Comparison of ENCODE assay signal across 25 cellular contexts in genomic region chr2:179165356-179166000, GRCh38.
"Had no signal": no experiment of that assay in that cellular context is flagged by ENCODE, and none has a peak within 500 bp of the region (broad histone marks: within the 10 kb centered on the region; RNA-seq: fewer than 3 reads in every experiment).

No MANE protein-coding gene starts in this region.

- H3K27me3 Mint-ChIP-seq: activated B cell treated with CpG ODN at 0.5 μM for 24 hours; activated CD4-positive, alpha-beta memory T cell treated with anti-CD3 and anti-CD28 coated beads for 36 hours; naive B cell had no signal

- H3K4me3 Mint-ChIP-seq: activated B cell treated with CpG ODN at 0.5 μM for 24 hours; activated CD4-positive, alpha-beta memory T cell treated with anti-CD3 and anti-CD28 coated beads for 36 hours; activated T-helper 1 cell treated with anti-CD3 and anti-CD28 coated beads, Interleukin-12 subunit alpha, Interleukin-12 subunit beta, Interleukin-2, Interleukin-4 antibody, amounts not matched to agents 30 ng/mL and 10 ng/mL and 1 ng/mL, durations not matched to agents 14 hours and 24 hours and 36 hours; naive B cell; neural crest cell; stimulated activated effector memory CD8-positive, alpha-beta T cell treated with anti-CD3 and anti-CD28 coated beads, Interleukin-12 subunit alpha, Interleukin-12 subunit beta, amount 100 ng/mL, for 72 hours had no signal

- H3K27ac Mint-ChIP-seq: activated B cell treated with CpG ODN at 0.5 μM for 24 hours; activated CD4-positive, alpha-beta memory T cell treated with anti-CD3 and anti-CD28 coated beads for 36 hours; activated naive CD4-positive, alpha-beta T cell treated with anti-CD3 and anti-CD28 coated beads, Interleukin-2, amount 50 U/mL, for 72 hours; activated T-helper 1 cell treated with anti-CD3 and anti-CD28 coated beads, Interleukin-12 subunit alpha, Interleukin-12 subunit beta, Interleukin-2, Interleukin-4 antibody, amounts not matched to agents 30 ng/mL and 10 ng/mL and 1 ng/mL, durations not matched to agents 14 hours and 24 hours and 36 hours; stimulated activated effector memory CD8-positive, alpha-beta T cell treated with anti-CD3 and anti-CD28 coated beads, Interleukin-12 subunit alpha, Interleukin-12 subunit beta, amount 100 ng/mL, for 72 hours had no signal

- H3K36me3 Mint-ChIP-seq: stimulated activated effector memory CD8-positive, alpha-beta T cell treated with anti-CD3 and anti-CD28 coated beads, Interleukin-12 subunit alpha, Interleukin-12 subunit beta, amount 100 ng/mL, for 72 hours had no signal

- H3K4me1 ChIP-seq: adrenal gland, body of pancreas, esophagus squamous epithelium, foreskin keratinocyte, prostate gland, stomach had no signal

- H3K9me3 ChIP-seq: adrenal gland, body of pancreas, esophagus squamous epithelium, mucosa of descending colon, prostate gland, stomach had no signal

- ATAC-seq: activated naive CD4-positive, alpha-beta T cell treated with anti-CD3 and anti-CD28 coated beads, Interleukin-2, amount 50 U/mL, for 72 hours; body of pancreas; foreskin keratinocyte; left ventricle myocardium superior; mucosa of descending colon; right cardiac atrium; stimulated activated effector memory CD8-positive, alpha-beta T cell treated with anti-CD3 and anti-CD28 coated beads, Interleukin-12 subunit alpha, Interleukin-12 subunit beta, amount 100 ng/mL, for 72 hours had no signal

- H3K4me1 Mint-ChIP-seq: neural crest cell; stimulated activated effector memory CD8-positive, alpha-beta T cell treated with anti-CD3 and anti-CD28 coated beads, Interleukin-12 subunit alpha, Interleukin-12 subunit beta, amount 100 ng/mL, for 72 hours had no signal

- H3K4me3 ChIP-seq: adrenal gland, body of pancreas, esophagus squamous epithelium, mucosa of descending colon, prostate gland, smooth muscle cell, stomach had no signal

- H3K27me3 ChIP-seq: adrenal gland, body of pancreas, esophagus squamous epithelium, foreskin keratinocyte, stomach had no signal

- H3K27ac ChIP-seq: adrenal gland, body of pancreas, esophagus squamous epithelium, foreskin keratinocyte, prostate gland, stomach had no signal

- H3K9me3 Mint-ChIP-seq: activated naive CD4-positive, alpha-beta T cell treated with anti-CD3 and anti-CD28 coated beads, Interleukin-2, amount 50 U/mL, for 72 hours; activated T-helper 1 cell treated with anti-CD3 and anti-CD28 coated beads, Interleukin-12 subunit alpha, Interleukin-12 subunit beta, Interleukin-2, Interleukin-4 antibody, amounts not matched to agents 30 ng/mL and 10 ng/mL and 1 ng/mL, durations not matched to agents 14 hours and 24 hours and 36 hours; neural crest cell had no signal

- H3K4me2 ChIP-seq: smooth muscle cell had no signal

- DNase-seq: activated B cell treated with CpG ODN at 0.5 μM for 24 hours; activated CD4-positive, alpha-beta memory T cell treated with anti-CD3 and anti-CD28 coated beads for 36 hours; activated CD4-positive, alpha-beta T cell treated with anti-CD3 and anti-CD28 coated beads for 4 hours; activated gamma-delta T cell treated with Interleukin-2 at 50 U/mL for 16 hours; activated T-cell treated with anti-CD3 and anti-CD28 coated beads for 4 hours; adrenal gland; body of pancreas; dermis blood vessel endothelial cell; effector memory CD4-positive, alpha-beta T cell; esophagus squamous epithelium; foreskin keratinocyte; hypothalamus; left ventricle myocardium superior; mucosa of descending colon; naive B cell; right cardiac atrium; stimulated activated CD4-positive, alpha-beta T cell treated with anti-CD3 and anti-CD28 coated beads, Interleukin-4, amount 100 ng/mL, for 1 hour; stomach; trophoblast cell had no signal

- H3K36me3 ChIP-seq: adrenal gland, prostate gland had no signal
